Comparison of ENCODE assay signal across 10 cellular contexts in the genomic region with DNA sequence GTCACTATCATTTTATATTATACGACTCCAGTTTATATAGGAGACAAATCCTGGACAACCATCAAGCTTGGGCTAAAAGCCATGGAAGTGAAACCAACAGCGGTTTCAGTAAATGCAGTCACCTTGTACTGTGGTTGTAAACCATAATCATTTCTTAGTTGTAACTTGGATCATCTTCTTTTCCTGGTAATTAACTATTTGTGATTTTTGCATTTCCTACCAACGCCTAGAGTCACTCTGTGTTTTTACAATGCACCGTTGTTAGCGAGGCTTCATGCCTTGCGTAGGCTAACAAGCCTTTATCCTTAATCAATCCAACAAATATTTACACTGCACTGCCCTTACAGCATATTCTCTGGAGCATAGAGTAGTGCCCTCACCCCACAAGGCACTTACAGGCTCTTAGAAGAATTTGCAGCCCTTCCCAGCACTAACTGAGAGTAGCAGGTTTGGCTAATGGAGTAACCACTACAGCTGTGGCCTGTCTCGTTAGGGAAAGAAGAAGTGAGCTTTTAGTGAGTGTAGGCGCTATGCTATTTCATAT.
DNase-seq lines count a peak whose midpoint lies in the region; ATAC-seq, FAIRE-seq and TF ChIP-seq lines count a peak whose summit lies in the region.
"Had no signal": no experiment of that assay in that cellular context is flagged by ENCODE, and none has a peak within 500 bp of the region (broad histone marks: within the 10 kb centered on the region; RNA-seq: fewer than 3 reads in every experiment).

No MANE protein-coding gene starts in this region.

- H3F3A ChIP-seq in GM23338 (replicated peaks; ENCODE audit: low read depth), result no peaks in the 10 kb centered on the region

- no peak overlapping the region for H3K4me3 Mint-ChIP-seq in GM23338

- H3K27ac ChIP-seq in GM23338 (ENCODE audit: low read depth) (0 out of 2 replicates have a peak overlapping the region, but pooled peaks have one; percentile 24), cingulate gyrus (ENCODE audit: low read depth, low read length) (peak overlapping the region; percentile 24), neutrophil (peak overlapping the region; percentile 65)

- DNase-seq in GM23338 (ENCODE audit: low spot score), result no peak
- peak; percentile 51 for DNase-seq in NCI-H1436 treated with DMSO at 0.1 percent for 48 hours (lab: John Stamatoyannopoulos, UW)
- DNase-seq in pons (ENCODE audit: low spot score), result no peak
- DNase-seq in H54 (ENCODE audit: insufficient read length, low spot score), result no peak
- DNase-seq: T-helper 2 cell had no signal

- no peak for FAIRE-seq in H54 (lab: Jason Lieb, UNC)
- FAIRE-seq: D721Med, HTR-8/SVneo had no signal

- no peaks in the 10 kb centered on the region for H3K36me3 ChIP-seq in GM23338 (ENCODE audit: insufficient read depth)
- H3K36me3 ChIP-seq in neutrophil, result peaks cover 44% of the 10 kb centered on the region

- H3K79me2 ChIP-seq in GM23338 (replicated peaks; ENCODE audit: insufficient read depth), result no peaks in the 10 kb centered on the region

- H3K9me2 ChIP-seq in GM23338 (ENCODE audit: insufficient read depth), result no peaks in the 10 kb centered on the region

- H3K9me3 ChIP-seq in neutrophil, result no peaks in the 10 kb centered on the region

- H3K27ac Mint-ChIP-seq in GM23338, result no peak overlapping the region; the same call in 1 of the 2 replicates

- H3K27me3 ChIP-seq in GM23338 (ENCODE audit: insufficient read depth), result no peaks in the 10 kb centered on the region
- H3K27me3 ChIP-seq in neutrophil, result no peaks in the 10 kb centered on the region

- H3K4me2 ChIP-seq in GM23338, result no peak overlapping the region

- peaks cover 17% of the 10 kb centered on the region for H3K36me3 Mint-ChIP-seq in GM23338 (ENCODE audit: low read depth)

- ATAC-seq in GM23338 (no peak), GM19397 (IDR thresholded peaks at IDR 0.05; ENCODE audit: unreplicated experiment) (no peak)

- H3K4me1 ChIP-seq in GM23338 (ENCODE audit: insufficient read depth) (peaks cover 7% of the 10 kb centered on the region; the same call in 1 of the 2 replicates), neutrophil (ENCODE audit: control insufficient read depth in 1 of 2, insufficient read depth in 1 of 2, low read depth in 1 of 2, low read length in 1 of 2) (peaks cover 10 to 11% of the 10 kb centered on the region in 2 experiments)

- no peaks in the 10 kb centered on the region for H3K9me3 Mint-ChIP-seq in GM23338

- 0 out of 2 replicates have a peak, but pooled peaks cover 2% of the 10 kb centered on the region for H4K20me1 ChIP-seq in GM23338 (replicated peaks; ENCODE audit: insufficient read depth)

- no peak for TF ChIP-seq POLR2A in H54 (IDR thresholded peaks at IDR 0.05; ENCODE audit: low read depth, low read length)

- peaks cover 14% of the 10 kb centered on the region for H3K4me1 Mint-ChIP-seq in GM23338

- no peaks in the 10 kb centered on the region for H3K27me3 Mint-ChIP-seq in GM23338 (ENCODE audit: insufficient read depth, low read depth, poor library complexity)

- H2AFZ ChIP-seq in GM23338, result no peak overlapping the region

- TF ChIP-seq CTCF in GM23338 (conservative IDR thresholded peaks at IDR 0.05; ENCODE audit: low read depth in 2 of 2) (no peak), neutrophil (IDR thresholded peaks at IDR 0.05) (no peak)

- H3K4me3 ChIP-seq in GM23338, result no peak overlapping the region
- no peak overlapping the region for H3K4me3 ChIP-seq in neutrophil (ENCODE audit: low read depth in 1 of 2, low read length in 1 of 2)

TF ChIP-seq in GM23338, 12 proteins besides CTCF, POLR2A, EP300 and RAD21 (continues in another document):
- no peak for TF ChIP-seq JUNB (IDR thresholded peaks at IDR 0.05; ENCODE audit: unreplicated experiment)
- no peak for TF ChIP-seq ZNF114 (CRISPR knock-in tag; IDR thresholded peaks at IDR 0.05)
- TF ChIP-seq NANOG (IDR thresholded peaks at IDR 0.05; ENCODE audit: borderline replicate concordance), result no peak
- no peak for TF ChIP-seq POLR2AphosphoS5 (IDR thresholded peaks at IDR 0.05; ENCODE audit: low read depth)
- TF ChIP-seq EZH2phosphoT487 (IDR thresholded peaks at IDR 0.05; ENCODE audit: unreplicated experiment), result no peak
- TF ChIP-seq EZH2 (IDR thresholded peaks at IDR 0.05; ENCODE audit: low read depth, unreplicated experiment), result no peak
- TF ChIP-seq STAT1 (IDR thresholded peaks at IDR 0.05; ENCODE audit: unreplicated experiment), result no peak
- no peak for TF ChIP-seq CREB1 (CRISPR knock-in tag; IDR thresholded peaks at IDR 0.05; ENCODE audit: low read depth)
- TF ChIP-seq, protein P1, sequence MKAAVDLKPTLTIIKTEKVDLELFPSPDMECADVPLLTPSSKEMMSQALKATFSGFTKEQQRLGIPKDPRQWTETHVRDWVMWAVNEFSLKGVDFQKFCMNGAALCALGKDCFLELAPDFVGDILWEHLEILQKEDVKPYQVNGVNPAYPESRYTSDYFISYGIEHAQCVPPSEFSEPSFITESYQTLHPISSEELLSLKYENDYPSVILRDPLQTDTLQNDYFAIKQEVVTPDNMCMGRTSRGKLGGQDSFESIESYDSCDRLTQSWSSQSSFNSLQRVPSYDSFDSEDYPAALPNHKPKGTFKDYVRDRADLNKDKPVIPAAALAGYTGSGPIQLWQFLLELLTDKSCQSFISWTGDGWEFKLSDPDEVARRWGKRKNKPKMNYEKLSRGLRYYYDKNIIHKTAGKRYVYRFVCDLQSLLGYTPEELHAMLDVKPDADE (IDR thresholded peaks at IDR 0.05), result no peak
- no peak for TF ChIP-seq REST (IDR thresholded peaks at IDR 0.05; ENCODE audit: unreplicated experiment)
- TF ChIP-seq ZNF331 (CRISPR knock-in tag; IDR thresholded peaks at IDR 0.05; ENCODE audit: low read depth), result no peak
